Comparison of ENCODE assay signal across 1 cellular context in genomic region chr6:41896280-41896679, GRCh38.
TF ChIP-seq lines count a peak whose summit lies in the region.

No MANE protein-coding gene starts in this region.

TF ChIP-seq in GM23338, 12 proteins besides CTCF, POLR2A, EP300 and RAD21 (continued from another document):
- TF ChIP-seq ZNF462 (CRISPR knock-in tag; IDR thresholded peaks at IDR 0.05): no peak
- TF ChIP-seq ETS1 (IDR thresholded peaks at IDR 0.05): no peak
- TF ChIP-seq ZNF331 (CRISPR knock-in tag; IDR thresholded peaks at IDR 0.05; ENCODE audit: low read depth): no peak
